ENCODE assay signal across 15 cellular contexts in genomic region chr17:28497931-28498330, GRCh38. TPM values are rescaled to one million over a fixed set of nuclear protein-coding genes. Genes with fewer than 3 reads are reported as not detected.
DNase-seq lines count a peak whose midpoint lies in the region; ATAC-seq and TF ChIP-seq lines count a peak whose summit lies in the region.
"Had no signal": no experiment of that assay in that cellular context is flagged by ENCODE, and none has a peak within 500 bp of the region (broad histone marks: within the 10 kb centered on the region; RNA-seq: fewer than 3 reads in every experiment).

No MANE protein-coding gene starts in this region.

- no peak for TF ChIP-seq POLR2A in body of pancreas (IDR thresholded peaks at IDR 0.05)

- no peak overlapping the region for H3K4me2 ChIP-seq in osteoblast (ENCODE audit: insufficient read depth, low read length)

- ATAC-seq in body of pancreas = peak; percentile 89
- ATAC-seq in GM21529 (IDR thresholded peaks at IDR 0.05; ENCODE audit: unreplicated experiment) = no peak
- ATAC-seq: activated CD8-positive, alpha-beta T cell treated with anti-CD3 and anti-CD28 coated beads, Interleukin-2, amount 10 ng/mL, durations not matched to agents 7 days and 5 days; foreskin keratinocyte had no signal

- H3K27me3 ChIP-seq in body of pancreas (no peaks in the 10 kb centered on the region), osteoblast (ENCODE audit: insufficient read depth, low read length) (peaks cover 12% of the 10 kb centered on the region), colonic mucosa (no peaks in the 10 kb centered on the region)
- H3K27me3 ChIP-seq: right lobe of liver had no signal

- H3K9me3 ChIP-seq in body of pancreas (no peaks in the 10 kb centered on the region), osteoblast (ENCODE audit: low read depth, low read length) (no peaks in the 10 kb centered on the region), colonic mucosa (no peaks in the 10 kb centered on the region)
- H3K9me3 ChIP-seq: right lobe of liver, thoracic aorta had no signal

- no peaks in the 10 kb centered on the region for H3K79me2 ChIP-seq in osteoblast (ENCODE audit: insufficient read depth, low read length)

- H2AFZ ChIP-seq in osteoblast (ENCODE audit: low read length) = no peak overlapping the region

- no peak overlapping the region for H3K4me3 ChIP-seq in body of pancreas
- no peak overlapping the region for H3K4me3 ChIP-seq in osteoblast (ENCODE audit: insufficient read depth, low read length)
- no peak overlapping the region for H3K4me3 ChIP-seq in colonic mucosa
- H3K4me3 ChIP-seq: right lobe of liver, thoracic aorta had no signal

- H4K20me1 ChIP-seq in osteoblast (ENCODE audit: insufficient read depth, low read length) = no peaks in the 10 kb centered on the region

- H3K27ac ChIP-seq in body of pancreas (peak overlapping the region; percentile 62 to 85 (median 79)), osteoblast (ENCODE audit: low read depth, low read length) (no peak overlapping the region), colonic mucosa (no peak overlapping the region)
- H3K27ac ChIP-seq: foreskin keratinocyte, right lobe of liver, thoracic aorta had no signal

- DNase-seq in DMS79 (lab: John Stamatoyannopoulos, UW) (peak; percentile 11), NCI-H1105 (lab: John Stamatoyannopoulos, UW) (peak; percentile 29), body of pancreas (peak; percentile 88 to 93 (median 92)), osteoblast (ENCODE audit: insufficient read length, low spot score, missing footprints) (peak; percentile 80), mesenteric fat pad (ENCODE audit: low spot score) (no peak), colonic mucosa (no peak)
- DNase-seq: activated CD8-positive, alpha-beta T cell treated with anti-CD3 and anti-CD28 coated beads, Interleukin-2, amount 10 ng/mL, durations not matched to agents 7 days and 5 days; right lobe of liver; stimulated activated CD4-positive, alpha-beta T cell treated with anti-CD3 and anti-CD28 coated beads, Interleukin-1b, Interleukin-23, amount 100 ng/mL, for 48 hours had no signal

- TF ChIP-seq CTCF in body of pancreas (IDR thresholded peaks at IDR 0.05) (no peak), osteoblast (IDR thresholded peaks at IDR 0.05; ENCODE audit: extremely low read depth, low read depth, low read length) (no peak), colonic mucosa (IDR thresholded peaks at IDR 0.05) (no peak)

- intact Hi-C loops in body of pancreas (cut with DNase I) (no loop called here), colonic mucosa (cut with DNase I) (loop anchor here (5.0 kb wide), 1 partner anchor 114 kb away; the partner anchor contains the start of gene RSKR)

- 0 to 8% methylated on average over 7 to 8 of the region's 9 CpGs for WGBS in body of pancreas, 2 donors

- H3K4me1 ChIP-seq in body of pancreas (peaks cover 35% of the 10 kb centered on the region), osteoblast (ENCODE audit: insufficient read depth, low read length) (no peaks in the 10 kb centered on the region), colonic mucosa (no peaks in the 10 kb centered on the region)
- H3K4me1 ChIP-seq: foreskin keratinocyte, right lobe of liver had no signal

- H3K9ac ChIP-seq in colonic mucosa (ENCODE audit: low read depth in 2 of 2, low read length in 2 of 2) = no peak overlapping the region

- H3K36me3 ChIP-seq in body of pancreas (replicated peaks in 1 of 2; ENCODE audit: insufficient read depth in 1 of 2, low read depth in 2 of 2) = no peaks in the 10 kb centered on the region
- H3K36me3 ChIP-seq in osteoblast (ENCODE audit: insufficient read depth, low read length) = no peaks in the 10 kb centered on the region
- H3K36me3 ChIP-seq in colonic mucosa = no peaks in the 10 kb centered on the region
- H3K36me3 ChIP-seq: right lobe of liver, thoracic aorta had no signal

RNA-seq across cellular contexts. Expression of gene FOXN1, which starts 8.2 kb away (rescaled TPM):
- total RNA-seq in body of pancreas (under 1 TPM in 1 of 2 donors, not detected in 1; 0.52 TPM), osteoblast (not detected in 2 replicates), mesenteric fat pad (not detected), colonic mucosa (under 1 TPM in 1 of 2 donors, not detected in 1; 0.32 TPM)
- total RNA-seq: activated CD8-positive, alpha-beta T cell treated with anti-CD3 and anti-CD28 coated beads, Interleukin-2, amount 10 ng/mL, durations not matched to agents 7 days and 5 days; cerebellum; neural crest cell; OCI-LY7; right lobe of liver; thoracic aorta had no signal

RNA-seq across cellular contexts. Expression of gene SLC13A2, which starts 24.5 kb away (rescaled TPM):
- total RNA-seq in body of pancreas (1 to 10 TPM in 1 of 2 donors, not detected in 1; 1.8 TPM), osteoblast (not detected in 2 replicates), mesenteric fat pad (0.10 TPM), colonic mucosa (10 to 100 TPM; 24.7 to 40.5 TPM)
- total RNA-seq: activated CD8-positive, alpha-beta T cell treated with anti-CD3 and anti-CD28 coated beads, Interleukin-2, amount 10 ng/mL, durations not matched to agents 7 days and 5 days; cerebellum; foreskin keratinocyte; neural crest cell; OCI-LY7; thoracic aorta had no signal

RNA-seq across cellular contexts. Expression of gene UNC119, which starts 54.5 kb away (rescaled TPM):
- total RNA-seq in body of pancreas (10 to 100 TPM; 25.7 to 29.3 TPM), osteoblast (23.2 and 25.0 TPM in 2 replicates), mesenteric fat pad (23.0 TPM), colonic mucosa (10 to 100 TPM; 31.4 to 39.8 TPM)

Comparison
In these comparisons a context has a peak if more than half of its experiments do, and no peak if none do; other contexts are left out.
1. DNase-seq: peak in DMS79 (single experiment), NCI-H1105 (single experiment), body of pancreas (4 of 4) and osteoblast (single experiment); none in mesenteric fat pad (single experiment) and colonic mucosa (single experiment).
2. H3K27ac ChIP-seq: peak in body of pancreas (4 of 4); none in osteoblast (single experiment) and colonic mucosa (single experiment).
3. RNA of gene SLC13A2, which starts 24.5 kb away (total RNA-seq): 24.7 to 40.5 TPM in colonic mucosa; 1.8 TPM in body of pancreas, 0.10 TPM in mesenteric fat pad (single experiment) and not detected in osteoblast; every median in the first group is over 4 times any median in the second.